In genomic region chr20:54745780-54746179, GRCh38 we compare ENCODE assay signal across 9 cellular contexts.
"Had no signal": no experiment of that assay in that cellular context is flagged by ENCODE, and none has a peak within 500 bp of the region (broad histone marks: within the 10 kb centered on the region; RNA-seq: fewer than 3 reads in every experiment).

No MANE protein-coding gene starts in this region.

- H3K27ac ChIP-seq: HL-60, KMS-11 had no signal

- ATAC-seq: GM23338, HCT116 had no signal

- H3K4me3 ChIP-seq: GM23338, HAP-1 had no signal

- H2AFZ ChIP-seq: GM23338 had no signal

- H3K9ac ChIP-seq: KMS-11 had no signal

- H3K4me1 ChIP-seq: HAP-1 had no signal

- H3K4me2 ChIP-seq: GM23338, KMS-11 had no signal

- H3K9me3 ChIP-seq: HAP-1 had no signal

- DNase-seq: H7, HFFc6, Karpas-422, KBM-7 had no signal

- H3K36me3 ChIP-seq: HAP-1 had no signal
